ENCODE assay signal across 17 cellular contexts in the genomic region with DNA sequence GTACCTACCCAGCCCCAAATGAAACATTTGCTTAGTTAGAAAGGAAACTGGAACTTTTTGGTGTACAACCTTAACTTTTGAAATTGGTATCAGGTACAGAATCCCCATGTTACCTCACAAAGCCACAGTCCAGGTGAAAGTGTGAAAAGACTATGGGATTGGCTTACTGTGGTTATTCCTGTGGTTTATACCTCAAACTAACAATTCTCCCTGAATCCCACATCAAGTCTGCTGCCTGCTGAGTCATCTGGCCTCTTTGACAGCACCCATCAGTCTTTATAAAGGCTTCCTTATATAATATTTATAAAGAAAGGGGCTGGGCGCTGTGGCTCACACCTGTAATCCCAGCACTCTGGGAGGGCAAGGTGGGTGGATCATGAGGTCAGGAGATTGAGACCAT. TPM values are rescaled to one million over a fixed set of nuclear protein-coding genes. Genes with fewer than 3 reads are reported as not detected.
DNase-seq lines count a peak whose midpoint lies in the region; ATAC-seq, FAIRE-seq and TF ChIP-seq lines count a peak whose summit lies in the region.
"Had no signal": no experiment of that assay in that cellular context is flagged by ENCODE, and none has a peak within 500 bp of the region (broad histone marks: within the 10 kb centered on the region; RNA-seq: fewer than 3 reads in every experiment).

No MANE protein-coding gene starts in this region.

- FAIRE-seq in urothelium cell line (lab: Jason Lieb, UNC) = no peak
- FAIRE-seq: endometrium, GM19239 had no signal

- intact Hi-C loops in left lung (cut with DNase I) = no loop called here

- H3K36me3 ChIP-seq in left lung = peaks cover 0 to 10% of the 10 kb centered on the region in 2 donors
- H3K36me3 ChIP-seq: thyroid gland had no signal

- peak; percentile 41 for DNase-seq in stimulated activated CD4-positive, alpha-beta T cell treated with anti-CD3 and anti-CD28 coated beads, Interleukin-15, amount 100 ng/mL, for 24 hours
- no peak for DNase-seq in stimulated activated CD4-positive, alpha-beta T cell treated with anti-CD3 and anti-CD28 coated beads, Interleukin-2, amount 100 ng/mL, for 48 hours
- peak; percentile 82 for DNase-seq in M059J (ENCODE audit: low read depth)
- DNase-seq in astrocyte of the hippocampus (ENCODE audit: low read depth, low spot score) = peak; percentile 62
- peak; percentile 81 for DNase-seq in urothelium cell line (ENCODE audit: low spot score)
- DNase-seq in left lung = no peak
- no peak for DNase-seq in germinal center (ENCODE audit: low spot score)
- DNase-seq: activated CD8-positive, alpha-beta memory T cell treated with anti-CD3 and anti-CD28 coated beads, Interleukin-2, amount 50 U/mL, for 4 hours; NCI-H2081; NCI-H69; T-cell; thyroid gland; WERI-Rb-1 had no signal

- TF ChIP-seq CTCF in left lung (IDR thresholded peaks at IDR 0.05) = no peak

- peaks cover 0 to 14% of the 10 kb centered on the region in 2 donors for H3K4me1 ChIP-seq in left lung

- peaks cover 0 to 15% of the 10 kb centered on the region in 2 donors for H3K9me3 ChIP-seq in left lung
- H3K9me3 ChIP-seq: thyroid gland had no signal

- ATAC-seq in left lung = no peak
- no peak for ATAC-seq in GM21360 (IDR thresholded peaks at IDR 0.05; ENCODE audit: unreplicated experiment)
- ATAC-seq: Panc1, T-cell had no signal

- H3K27me3 ChIP-seq in left lung = no peaks in the 10 kb centered on the region
- H3K27me3 ChIP-seq: thyroid gland had no signal

- H3K4me3 ChIP-seq in left lung = no peak overlapping the region
- H3K4me3 ChIP-seq: thyroid gland had no signal

- no peak overlapping the region for H3K27ac ChIP-seq in left lung
- H3K27ac ChIP-seq: thyroid gland, WERI-Rb-1 had no signal

RNA-seq across cellular contexts. Expression of gene CRIPT, which starts 26.9 kb away (rescaled TPM):
- 44.2 and 47.8 TPM in 2 replicates for total RNA-seq in M059J (2014; rRNA removed; shearing (Covaris generic))
- 10 to 100 TPM; 11.5 to 15.5 TPM for total RNA-seq in left lung

RNA-seq across cellular contexts. Expression of gene PIGF, which starts 27.1 kb away (rescaled TPM):
- 22.8 and 43.3 TPM in 2 replicates for total RNA-seq in M059J (2014; rRNA removed; shearing (Covaris generic))
- 10 to 100 TPM; 26.9 to 30.7 TPM for total RNA-seq in left lung

RNA-seq across cellular contexts. Expression of gene SOCS5, which starts 55.1 kb away (rescaled TPM):
- total RNA-seq in M059J (2014; rRNA removed; shearing (Covaris generic)) = 44.8 and 57.2 TPM in 2 replicates
- 10 to 100 TPM; 18.5 to 21.4 TPM for total RNA-seq in left lung

Comparison
In these comparisons a context has a peak if more than half of its experiments do, and no peak if none do; other contexts are left out.
1. DNase-seq: peak in stimulated activated CD4-positive, alpha-beta T cell treated with anti-CD3 and anti-CD28 coated beads, Interleukin-15, amount 100 ng/mL, for 24 hours (single experiment), M059J (single experiment), astrocyte of the hippocampus (single experiment) and urothelium cell line (single experiment); none in stimulated activated CD4-positive, alpha-beta T cell treated with anti-CD3 and anti-CD28 coated beads, Interleukin-2, amount 100 ng/mL, for 48 hours (0 of 2), left lung (0 of 2) and germinal center (single experiment).